ENCODE assay signal across 22 cellular contexts in genomic region chr2:12419803-12420202, GRCh38.
"Had no signal": no experiment of that assay in that cellular context is flagged by ENCODE, and none has a peak within 500 bp of the region (broad histone marks: within the 10 kb centered on the region; RNA-seq: fewer than 3 reads in every experiment).

No MANE protein-coding gene starts in this region.

- H3K36me3 Mint-ChIP-seq: natural killer cell treated with Interleukin-12 subunit alpha and Interleukin-12 subunit beta and Interleukin-15 and Interleukin-18, amount 100 ng/mL, for 72 hours; stimulated activated effector memory CD8-positive, alpha-beta T cell treated with anti-CD3 and anti-CD28 coated beads, Interleukin-12 subunit alpha, Interleukin-12 subunit beta, amount 100 ng/mL, for 72 hours; type B pancreatic cell had no signal

- H3K9me3 ChIP-seq: mucosa of descending colon, pancreas, suprapubic skin, thyroid gland had no signal

- H3K9me3 Mint-ChIP-seq: natural killer cell treated with Interleukin-12 subunit alpha and Interleukin-12 subunit beta and Interleukin-15 and Interleukin-18, amount 100 ng/mL, for 72 hours; stimulated activated effector memory CD8-positive, alpha-beta T cell treated with anti-CD3 and anti-CD28 coated beads, Interleukin-12 subunit alpha, Interleukin-12 subunit beta, amount 100 ng/mL, for 72 hours had no signal

- H3K27ac Mint-ChIP-seq: natural killer cell treated with Interleukin-12 subunit alpha and Interleukin-12 subunit beta and Interleukin-15 and Interleukin-18, amount 100 ng/mL, for 72 hours; progenitor cell of endocrine pancreas; stimulated activated effector memory CD8-positive, alpha-beta T cell treated with anti-CD3 and anti-CD28 coated beads, Interleukin-12 subunit alpha, Interleukin-12 subunit beta, amount 100 ng/mL, for 72 hours; type B pancreatic cell had no signal

- H3K4me1 ChIP-seq: pancreas, thyroid gland had no signal

- H3K4me2 ChIP-seq: smooth muscle cell had no signal

- H3K27me3 Mint-ChIP-seq: natural killer cell treated with Interleukin-12 subunit alpha and Interleukin-12 subunit beta and Interleukin-15 and Interleukin-18, amount 100 ng/mL, for 72 hours; type B pancreatic cell had no signal

- H3K4me3 Mint-ChIP-seq: natural killer cell treated with Interleukin-12 subunit alpha and Interleukin-12 subunit beta and Interleukin-15 and Interleukin-18, amount 100 ng/mL, for 72 hours; stimulated activated effector memory CD8-positive, alpha-beta T cell treated with anti-CD3 and anti-CD28 coated beads, Interleukin-12 subunit alpha, Interleukin-12 subunit beta, amount 100 ng/mL, for 72 hours; type B pancreatic cell had no signal

- DNase-seq: cortex of kidney; dorsolateral prefrontal cortex; effector memory CD4-positive, alpha-beta T cell; heart left ventricle; islet precursor cell; mammary epithelial cell; mucosa of descending colon; occipital lobe; pancreas; right cardiac atrium; stimulated activated CD4-positive, alpha-beta T cell treated with anti-CD3 and anti-CD28 coated beads, Interleukin-4, amount 100 ng/mL, for 1 hour; stimulated activated CD8-positive, alpha-beta memory T cell treated with anti-CD3 and anti-CD28 coated beads, Interleukin-4, amount 100 ng/mL, for 48 hours; stimulated activated naive CD8-positive, alpha-beta T cell treated with anti-CD3 and anti-CD28 coated beads, Interleukin-15, Interleukin-2, amounts not matched to agents 100 U/mL and 50 U/mL, for 24 hours; thyroid gland had no signal

- H3K27me3 ChIP-seq: dorsolateral prefrontal cortex, heart left ventricle, pancreas, suprapubic skin, thyroid gland had no signal

- H3K4me3 ChIP-seq: dorsolateral prefrontal cortex, heart left ventricle, mucosa of descending colon, pancreas, smooth muscle cell, suprapubic skin, thyroid gland had no signal

- H3K36me3 ChIP-seq: heart left ventricle, pancreas, suprapubic skin, thyroid gland had no signal

- H3K27ac ChIP-seq: dorsolateral prefrontal cortex, heart left ventricle, pancreas, suprapubic skin, thyroid gland had no signal

- ATAC-seq: esophagus mucosa; heart left ventricle; left lobe of liver; mucosa of descending colon; natural killer cell treated with Interleukin-12 subunit alpha and Interleukin-12 subunit beta and Interleukin-15 and Interleukin-18, amount 100 ng/mL, for 72 hours; pancreas; right cardiac atrium; stimulated activated effector memory CD8-positive, alpha-beta T cell treated with anti-CD3 and anti-CD28 coated beads, Interleukin-12 subunit alpha, Interleukin-12 subunit beta, amount 100 ng/mL, for 72 hours; stimulated activated naive CD8-positive, alpha-beta T cell treated with anti-CD3 and anti-CD28 coated beads, Interleukin-15, Interleukin-2, amounts not matched to agents 100 U/mL and 50 U/mL, for 24 hours had no signal
